Comparison of ENCODE assay signal across 8 cellular contexts in genomic region chr1:48472747-48473146, GRCh38. TPM values are rescaled to one million over a fixed set of nuclear protein-coding genes. Genes with fewer than 3 reads are reported as not detected.
A peak's percentile ranks its signal among the peaks of the same experiment; 100 is the strongest.
DNase-seq lines count a peak whose midpoint lies in the region; ATAC-seq and TF ChIP-seq lines count a peak whose summit lies in the region.

No MANE protein-coding gene starts in this region.

- peak overlapping the region; percentile 88 for H3K27ac Mint-ChIP-seq in progenitor cell of endocrine pancreas

- peak overlapping the region; percentile 66 to 88 (median 80) for H3K27ac ChIP-seq in Peyer's patch
- peak overlapping the region; percentile 87 to 96 (median 94) for H3K27ac ChIP-seq in esophagus squamous epithelium

- TF ChIP-seq POLR2A in Peyer's patch (IDR thresholded peaks at IDR 0.05) (no peak), esophagus squamous epithelium (IDR thresholded peaks at IDR 0.05) (no peak)

- intact Hi-C loops in esophagus squamous epithelium (cut with DNase I): no loop called here

- peaks cover 16% of the 10 kb centered on the region for H3K4me1 Mint-ChIP-seq in progenitor cell of endocrine pancreas (ENCODE audit: low read depth)

- ATAC-seq in HG03159 (IDR thresholded peaks at IDR 0.05; ENCODE audit: unreplicated experiment): no peak
- ATAC-seq in HG03135 (IDR thresholded peaks at IDR 0.05; ENCODE audit: unreplicated experiment): no peak

- no peak for TF ChIP-seq CTCF in Peyer's patch (IDR thresholded peaks at IDR 0.05)
- no peak for TF ChIP-seq CTCF in esophagus squamous epithelium (IDR thresholded peaks at IDR 0.05)
- no peak for TF ChIP-seq CTCF in progenitor cell of endocrine pancreas (IDR thresholded peaks at IDR 0.05; ENCODE audit: unreplicated experiment)

- no peaks in the 10 kb centered on the region for H3K36me3 ChIP-seq in ES-I3 (ENCODE audit: insufficient read depth, low read length)
- no peaks in the 10 kb centered on the region for H3K36me3 ChIP-seq in Peyer's patch
- H3K36me3 ChIP-seq in esophagus squamous epithelium: no peaks in the 10 kb centered on the region

- H3K27me3 ChIP-seq in Peyer's patch (no peaks in the 10 kb centered on the region), esophagus squamous epithelium (no peaks in the 10 kb centered on the region)

- H3K9ac ChIP-seq in ES-I3 (ENCODE audit: low read depth, low read length): peak overlapping the region; percentile 64

- DNase-seq in Peyer's patch: no peak
- DNase-seq in esophagus squamous epithelium (lab: John Stamatoyannopoulos, UW): no peak
- no peak for DNase-seq in progenitor cell of endocrine pancreas (ENCODE audit: low spot score, unreplicated experiment)
- no peak for DNase-seq in stimulated activated CD4-positive, alpha-beta T cell treated with anti-CD3 and anti-CD28 coated beads, Interleukin-12 subunit alpha, Interleukin-12 subunit beta, amount 100 ng/mL, for 4 hours
- DNase-seq in NCI-H187 treated with DMSO at 0.1 percent for 48 hours (lab: John Stamatoyannopoulos, UW): no peak

- peak overlapping the region; percentile 52 to 83 (median 68) for H3K4me3 ChIP-seq in Peyer's patch
- H3K4me3 ChIP-seq in esophagus squamous epithelium: peak overlapping the region; percentile 80 to 90 (median 85)

- H3K4me1 ChIP-seq in ES-I3 (ENCODE audit: insufficient read depth, low read length) (no peaks in the 10 kb centered on the region; the same call in 1 of the 2 replicates), Peyer's patch (peaks cover 0 to 19% (median 5%) of the 10 kb centered on the region in 4 donors), esophagus squamous epithelium (peaks cover 14 to 32% (median 17%) of the 10 kb centered on the region in 3 donors)

- H3K27me3 Mint-ChIP-seq in progenitor cell of endocrine pancreas: no peaks in the 10 kb centered on the region

- peaks cover 15% of the 10 kb centered on the region for H3K9me3 Mint-ChIP-seq in progenitor cell of endocrine pancreas (ENCODE audit: low read depth)

- H3K9me3 ChIP-seq in ES-I3 (ENCODE audit: control insufficient read depth, insufficient read depth, low read length) (peaks cover 9% of the 10 kb centered on the region; the same call in 1 of the 2 replicates), Peyer's patch (no peaks in the 10 kb centered on the region), esophagus squamous epithelium (no peaks in the 10 kb centered on the region)

- peak overlapping the region; percentile 87 for H3K4me3 Mint-ChIP-seq in progenitor cell of endocrine pancreas (ENCODE audit: low read depth)

- WGBS in esophagus squamous epithelium, 2 donors: 73 to 74% methylated on average over 7 of the region's 7 CpGs

- no peaks in the 10 kb centered on the region for H3K36me3 Mint-ChIP-seq in progenitor cell of endocrine pancreas (ENCODE audit: insufficient read depth)

RNA-seq across cellular contexts. Expression of gene SPATA6, which starts 0.7 kb away (rescaled TPM):
- total RNA-seq in Peyer's patch: 10 to 100 TPM in 1 of 4 donors, 1 to 10 TPM in 3; 7.7 to 34.7 (median 8.4) TPM
- total RNA-seq in esophagus squamous epithelium: 1 to 10 TPM; 2.9 to 8.8 (median 7.1) TPM
- total RNA-seq in progenitor cell of endocrine pancreas: 24.3 and 24.7 TPM in 2 replicates
